ENCODE assay signal across 1 cellular context in the genomic region with DNA sequence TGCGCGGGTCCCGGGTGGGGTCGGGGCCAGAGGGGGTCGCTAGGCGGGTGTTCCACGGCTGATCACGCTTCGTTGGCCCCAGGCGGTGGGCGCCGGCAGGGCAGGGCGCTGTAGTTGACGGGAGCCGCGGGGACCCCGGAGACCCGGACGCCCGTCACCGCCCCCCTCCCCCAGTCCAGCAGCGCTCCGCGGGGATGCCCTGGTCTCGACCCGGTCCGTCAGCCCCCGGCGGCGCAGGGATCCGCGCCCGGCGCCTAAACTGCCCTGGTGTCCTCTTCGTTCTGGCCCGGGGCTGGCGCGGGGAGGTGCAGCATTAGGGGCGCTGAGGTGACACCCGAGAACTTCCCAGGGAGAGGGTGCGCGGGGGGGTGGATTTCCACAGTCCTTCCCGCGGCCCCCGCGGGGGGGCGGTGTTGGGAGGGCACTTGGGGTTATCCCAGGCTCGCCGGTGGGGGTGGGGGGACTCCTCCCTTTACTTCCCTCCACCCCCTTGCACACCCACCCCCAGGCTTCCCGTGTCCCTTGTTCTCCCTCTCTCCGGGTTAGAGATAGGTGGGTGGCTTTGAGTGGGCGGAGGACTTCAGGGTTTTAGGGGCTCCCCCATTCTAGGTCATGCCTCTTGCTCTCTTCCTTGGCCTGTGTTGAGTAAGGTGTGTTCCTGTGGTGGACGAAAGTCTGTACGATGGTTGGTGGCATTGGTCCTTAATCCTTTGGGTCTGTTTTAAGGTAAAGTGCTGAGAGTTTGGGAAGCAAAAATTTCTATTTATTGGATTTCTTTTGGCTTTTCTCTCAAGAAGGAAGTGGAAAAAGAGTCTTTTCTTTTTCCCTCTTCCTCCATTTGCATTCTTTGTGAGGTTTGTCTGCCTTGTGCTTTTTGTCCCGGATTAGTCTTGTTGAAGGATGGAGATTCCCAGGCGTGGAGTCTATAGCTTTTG.
A peak's percentile ranks its signal among the peaks of the same experiment; 100 is the strongest.
TF ChIP-seq lines count a peak whose summit lies in the region.

No MANE protein-coding gene starts in this region.

TF ChIP-seq in H1, 55 proteins besides CTCF, POLR2A, EP300 and RAD21 (continued from another document):
- TF ChIP-seq RXRA (IDR thresholded peaks at IDR 0.05; ENCODE audit: insufficient read depth, low read depth, low read length): 0 out of 2 replicates have a peak, but pooled peaks have one; percentile 35
- no peak for TF ChIP-seq POU5F1 (IDR thresholded peaks at IDR 0.05; ENCODE audit: low read depth, low read length)
- TF ChIP-seq HDAC2 (IDR thresholded peaks at IDR 0.05; ENCODE audit: borderline replicate concordance in 1 of 2, low read depth in 2 of 2, low read length in 2 of 2): peak; percentile 20 to 90; a peak in 1 of 4 replicates
- 0 out of 2 replicates have a peak, but pooled peaks have one; percentile 56 for TF ChIP-seq EGR1 (IDR thresholded peaks at IDR 0.05; ENCODE audit: borderline replicate concordance, low read depth, low read length)
- TF ChIP-seq SIN3A (conservative IDR thresholded peaks at IDR 0.05 in 1 of 2, IDR thresholded peaks at IDR 0.05 in 1 of 2; ENCODE audit: low read depth in 1 of 2, low read length in 2 of 2): peak; percentile 16 to 32; a peak in 1 of 4 replicates
